ENCODE assay signal across 1 cellular context in the genomic region with DNA sequence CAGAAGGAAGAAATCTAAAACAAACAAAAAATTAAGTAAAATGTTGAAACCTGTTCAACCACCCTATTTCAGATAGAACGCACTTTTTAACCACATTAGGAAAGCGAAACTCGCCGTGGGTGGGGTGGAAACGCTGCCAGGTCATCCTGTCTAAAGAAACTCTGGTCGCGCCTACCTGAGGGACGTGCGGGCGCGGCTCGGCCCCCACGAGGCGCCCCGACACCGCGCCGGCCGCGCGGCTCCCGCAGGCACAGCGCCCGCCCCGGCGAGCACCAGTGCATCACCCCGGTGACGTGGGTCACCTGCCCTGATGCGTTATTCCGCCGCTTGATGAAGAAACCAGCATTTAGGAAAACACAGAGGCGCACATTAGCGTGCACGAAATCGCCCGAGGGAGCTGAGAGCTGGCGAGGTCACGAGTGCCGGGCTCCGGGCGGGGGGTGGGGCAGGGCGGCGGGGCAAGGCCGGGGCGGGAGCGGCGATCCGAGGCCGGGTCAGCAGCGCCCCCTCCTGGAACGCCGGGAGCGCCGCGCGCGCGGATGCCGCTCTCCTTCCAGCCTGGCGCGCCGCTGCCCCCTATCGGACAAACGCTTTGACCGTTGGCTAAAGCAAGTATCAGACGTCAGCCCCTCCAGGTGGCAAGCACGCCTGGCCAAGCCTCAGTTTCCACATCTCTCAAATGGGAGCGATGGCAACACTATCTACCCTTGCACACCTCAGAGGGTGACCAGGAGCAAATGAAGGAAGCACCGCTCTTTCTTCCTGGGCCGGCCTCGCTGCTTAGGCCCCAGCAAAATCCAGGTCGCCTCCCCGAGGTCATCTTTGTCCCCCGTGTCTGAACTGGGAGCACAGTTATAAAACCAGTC.
TF ChIP-seq lines count a peak whose summit lies in the region.

No MANE protein-coding gene starts in this region.

TF ChIP-seq in HepG2, 621 proteins besides CTCF, POLR2A, EP300 and RAD21 (continued from another document and continues in another):
- TF ChIP-seq ZNF749 (CRISPR knock-in tag; IDR thresholded peaks at IDR 0.05; ENCODE audit: borderline replicate concordance) (no peak), ZNF772 (CRISPR knock-in tag; IDR thresholded peaks at IDR 0.05) (no peak), ZNF256 (CRISPR knock-in tag; conservative IDR thresholded peaks at IDR 0.05) (no peak), TBP (CRISPR knock-in tag; IDR thresholded peaks at IDR 0.05) (no peak), ZNF274 (CRISPR knock-in tag; IDR thresholded peaks at IDR 0.05) (peak; percentile 54; the same call in 1 of the 2 replicates), ZNF816 (CRISPR knock-in tag; IDR thresholded peaks at IDR 0.05; ENCODE audit: borderline replicate concordance) (no peak), XRCC5 (optimal IDR thresholded peaks at IDR 0.05; ENCODE audit: low read length) (peak; percentile 72), ZNF138 (CRISPR knock-in tag; IDR thresholded peaks at IDR 0.05; ENCODE audit: low read depth) (no peak), KLF13 (CRISPR knock-in tag; IDR thresholded peaks at IDR 0.05) (no peak), AGO2 (optimal IDR thresholded peaks at IDR 0.05; ENCODE audit: low read depth, low read length) (no peak), TBX3 (IDR thresholded peaks at IDR 0.05; ENCODE audit: borderline replicate concordance) (no peak), ZNF747 (CRISPR knock-in tag; IDR thresholded peaks at IDR 0.05; ENCODE audit: borderline replicate concordance) (no peak), KAT8 (CRISPR knock-in tag; IDR thresholded peaks at IDR 0.05) (0 out of 2 replicates have a peak, but pooled peaks have one; percentile 49), PHB2 (IDR thresholded peaks at IDR 0.05; ENCODE audit: partially characterized antibody) (no peak), NFAT5 (CRISPR knock-in tag; IDR thresholded peaks at IDR 0.05) (0 out of 2 replicates have a peak, but pooled peaks have one; percentile 11), ZNF430 (CRISPR knock-in tag; IDR thresholded peaks at IDR 0.05) (no peak), POLR2AphosphoS5 (IDR thresholded peaks at IDR 0.05; ENCODE audit: low read depth, low read length) (peak; percentile 43), TFE3 (CRISPR knock-in tag; IDR thresholded peaks at IDR 0.05) (0 out of 2 replicates have a peak, but pooled peaks have one; percentile 65), ZNF839 (CRISPR knock-in tag; IDR thresholded peaks at IDR 0.05; ENCODE audit: borderline replicate concordance) (no peak), NCOA5 (CRISPR knock-in tag; IDR thresholded peaks at IDR 0.05) (no peak), ZNF101 (CRISPR knock-in tag; IDR thresholded peaks at IDR 0.05; ENCODE audit: borderline replicate concordance, low read depth) (no peak), ZIK1 (CRISPR knock-in tag; IDR thresholded peaks at IDR 0.05; ENCODE audit: borderline replicate concordance, low read depth) (no peak), ZNF350 (CRISPR knock-in tag; IDR thresholded peaks at IDR 0.05; ENCODE audit: borderline replicate concordance, low read depth) (0 out of 2 replicates have a peak, but pooled peaks have one; percentile 33), SNAPC2 (CRISPR knock-in tag; IDR thresholded peaks at IDR 0.05) (no peak), ZNF512 (CRISPR knock-in tag; IDR thresholded peaks at IDR 0.05) (no peak), ZNF121 (CRISPR knock-in tag; IDR thresholded peaks at IDR 0.05) (no peak), FLYWCH1 (CRISPR knock-in tag; IDR thresholded peaks at IDR 0.05) (no peak), ZNF790 (CRISPR knock-in tag; IDR thresholded peaks at IDR 0.05; ENCODE audit: borderline replicate concordance) (no peak), ZNF234 (CRISPR knock-in tag; conservative IDR thresholded peaks at IDR 0.05) (no peak), ZFP36L2 (CRISPR knock-in tag; IDR thresholded peaks at IDR 0.05) (no peak), THAP8 (CRISPR knock-in tag; IDR thresholded peaks at IDR 0.05; ENCODE audit: borderline replicate concordance) (no peak), CCAR2 (optimal IDR thresholded peaks at IDR 0.05; ENCODE audit: low read depth, low read length) (no peak), ZNF614 (CRISPR knock-in tag; IDR thresholded peaks at IDR 0.05; ENCODE audit: borderline replicate concordance) (no peak), STAT5B (CRISPR knock-in tag; IDR thresholded peaks at IDR 0.05) (no peak), MYNN (CRISPR knock-in tag; IDR thresholded peaks at IDR 0.05; ENCODE audit: low read depth) (0 out of 2 replicates have a peak, but pooled peaks have one; percentile 62), NRL (CRISPR knock-in tag; IDR thresholded peaks at IDR 0.05; ENCODE audit: borderline replicate concordance) (no peak), ISL2 (CRISPR knock-in tag; IDR thresholded peaks at IDR 0.05) (no peak), RARG (CRISPR knock-in tag; IDR thresholded peaks at IDR 0.05; ENCODE audit: low read depth) (no peak), ZNF543 (CRISPR knock-in tag; IDR thresholded peaks at IDR 0.05) (no peak), HNRNPUL1 (IDR thresholded peaks at IDR 0.05; ENCODE audit: low read depth, low read length) (no peak)
- TF ChIP-seq, protein P1, sequence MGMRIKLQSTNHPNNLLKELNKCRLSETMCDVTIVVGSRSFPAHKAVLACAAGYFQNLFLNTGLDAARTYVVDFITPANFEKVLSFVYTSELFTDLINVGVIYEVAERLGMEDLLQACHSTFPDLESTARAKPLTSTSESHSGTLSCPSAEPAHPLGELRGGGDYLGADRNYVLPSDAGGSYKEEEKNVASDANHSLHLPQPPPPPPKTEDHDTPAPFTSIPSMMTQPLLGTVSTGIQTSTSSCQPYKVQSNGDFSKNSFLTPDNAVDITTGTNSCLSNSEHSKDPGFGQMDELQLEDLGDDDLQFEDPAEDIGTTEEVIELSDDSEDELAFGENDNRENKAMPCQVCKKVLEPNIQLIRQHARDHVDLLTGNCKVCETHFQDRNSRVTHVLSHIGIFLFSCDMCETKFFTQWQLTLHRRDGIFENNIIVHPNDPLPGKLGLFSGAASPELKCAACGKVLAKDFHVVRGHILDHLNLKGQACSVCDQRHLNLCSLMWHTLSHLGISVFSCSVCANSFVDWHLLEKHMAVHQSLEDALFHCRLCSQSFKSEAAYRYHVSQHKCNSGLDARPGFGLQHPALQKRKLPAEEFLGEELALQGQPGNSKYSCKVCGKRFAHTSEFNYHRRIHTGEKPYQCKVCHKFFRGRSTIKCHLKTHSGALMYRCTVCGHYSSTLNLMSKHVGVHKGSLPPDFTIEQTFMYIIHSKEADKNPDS (CRISPR knock-in tag; IDR thresholded peaks at IDR 0.05): no peak
- TF ChIP-seq, protein P2, sequence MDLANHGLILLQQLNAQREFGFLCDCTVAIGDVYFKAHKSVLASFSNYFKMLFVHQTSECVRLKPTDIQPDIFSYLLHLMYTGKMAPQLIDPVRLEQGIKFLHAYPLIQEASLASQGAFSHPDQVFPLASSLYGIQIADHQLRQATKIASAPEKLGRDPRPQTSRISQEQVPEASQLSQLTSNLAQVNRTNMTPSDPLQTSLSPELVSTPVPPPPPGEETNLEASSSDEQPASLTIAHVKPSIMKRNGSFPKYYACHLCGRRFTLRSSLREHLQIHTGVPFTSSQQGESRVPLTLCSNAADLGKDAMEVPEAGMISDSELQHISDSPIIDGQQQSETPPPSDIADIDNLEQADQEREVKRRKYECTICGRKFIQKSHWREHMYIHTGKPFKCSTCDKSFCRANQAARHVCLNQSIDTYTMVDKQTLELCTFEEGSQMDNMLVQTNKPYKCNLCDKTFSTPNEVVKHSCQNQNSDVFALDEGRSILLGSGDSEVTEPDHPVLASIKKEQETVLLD (CRISPR knock-in tag; IDR thresholded peaks at IDR 0.05; ENCODE audit: low read depth): no peak
- TF ChIP-seq, protein P3, sequence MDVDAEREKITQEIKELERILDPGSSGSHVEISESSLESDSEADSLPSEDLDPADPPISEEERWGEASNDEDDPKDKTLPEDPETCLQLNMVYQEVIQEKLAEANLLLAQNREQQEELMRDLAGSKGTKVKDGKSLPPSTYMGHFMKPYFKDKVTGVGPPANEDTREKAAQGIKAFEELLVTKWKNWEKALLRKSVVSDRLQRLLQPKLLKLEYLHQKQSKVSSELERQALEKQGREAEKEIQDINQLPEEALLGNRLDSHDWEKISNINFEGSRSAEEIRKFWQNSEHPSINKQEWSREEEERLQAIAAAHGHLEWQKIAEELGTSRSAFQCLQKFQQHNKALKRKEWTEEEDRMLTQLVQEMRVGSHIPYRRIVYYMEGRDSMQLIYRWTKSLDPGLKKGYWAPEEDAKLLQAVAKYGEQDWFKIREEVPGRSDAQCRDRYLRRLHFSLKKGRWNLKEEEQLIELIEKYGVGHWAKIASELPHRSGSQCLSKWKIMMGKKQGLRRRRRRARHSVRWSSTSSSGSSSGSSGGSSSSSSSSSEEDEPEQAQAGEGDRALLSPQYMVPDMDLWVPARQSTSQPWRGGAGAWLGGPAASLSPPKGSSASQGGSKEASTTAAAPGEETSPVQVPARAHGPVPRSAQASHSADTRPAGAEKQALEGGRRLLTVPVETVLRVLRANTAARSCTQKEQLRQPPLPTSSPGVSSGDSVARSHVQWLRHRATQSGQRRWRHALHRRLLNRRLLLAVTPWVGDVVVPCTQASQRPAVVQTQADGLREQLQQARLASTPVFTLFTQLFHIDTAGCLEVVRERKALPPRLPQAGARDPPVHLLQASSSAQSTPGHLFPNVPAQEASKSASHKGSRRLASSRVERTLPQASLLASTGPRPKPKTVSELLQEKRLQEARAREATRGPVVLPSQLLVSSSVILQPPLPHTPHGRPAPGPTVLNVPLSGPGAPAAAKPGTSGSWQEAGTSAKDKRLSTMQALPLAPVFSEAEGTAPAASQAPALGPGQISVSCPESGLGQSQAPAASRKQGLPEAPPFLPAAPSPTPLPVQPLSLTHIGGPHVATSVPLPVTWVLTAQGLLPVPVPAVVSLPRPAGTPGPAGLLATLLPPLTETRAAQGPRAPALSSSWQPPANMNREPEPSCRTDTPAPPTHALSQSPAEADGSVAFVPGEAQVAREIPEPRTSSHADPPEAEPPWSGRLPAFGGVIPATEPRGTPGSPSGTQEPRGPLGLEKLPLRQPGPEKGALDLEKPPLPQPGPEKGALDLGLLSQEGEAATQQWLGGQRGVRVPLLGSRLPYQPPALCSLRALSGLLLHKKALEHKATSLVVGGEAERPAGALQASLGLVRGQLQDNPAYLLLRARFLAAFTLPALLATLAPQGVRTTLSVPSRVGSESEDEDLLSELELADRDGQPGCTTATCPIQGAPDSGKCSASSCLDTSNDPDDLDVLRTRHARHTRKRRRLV (CRISPR knock-in tag; IDR thresholded peaks at IDR 0.05): no peak
